Comparison of ENCODE assay signal across 24 cellular contexts in the genomic region with DNA sequence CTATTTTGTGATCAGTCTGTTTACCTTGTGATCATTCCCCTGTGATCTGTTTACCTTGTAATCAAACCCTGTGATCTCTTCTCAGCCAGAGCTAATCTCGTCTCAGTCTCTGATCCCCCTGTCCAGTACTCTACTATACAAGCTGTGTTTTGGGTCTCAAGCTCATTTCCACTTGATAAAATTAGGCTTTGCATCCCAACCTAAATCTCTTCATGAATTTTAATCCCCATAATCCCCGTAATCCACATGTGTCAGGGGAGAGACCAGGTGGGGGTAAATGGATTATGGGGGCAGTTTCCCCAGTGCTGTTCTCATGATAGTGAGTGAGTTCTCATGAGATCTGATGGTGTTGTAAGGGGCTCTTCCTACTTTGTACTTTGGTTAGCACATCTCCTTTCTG.
"Had no signal": no experiment of that assay in that cellular context is flagged by ENCODE, and none has a peak within 500 bp of the region (broad histone marks: within the 10 kb centered on the region; RNA-seq: fewer than 3 reads in every experiment).

No MANE protein-coding gene starts in this region.

- H3K9me3 ChIP-seq: esophagus muscularis mucosa, gastrocnemius medialis, left ventricle myocardium inferior, neutrophil, pancreas, psoas muscle, tibial nerve had no signal

- H3K27ac ChIP-seq: esophagus muscularis mucosa, gastrocnemius medialis, left ventricle myocardium inferior, neutrophil, pancreas, psoas muscle, tibial nerve, VCaP had no signal

- H3K27me3 ChIP-seq: esophagus muscularis mucosa, gastrocnemius medialis, neutrophil, pancreas, tibial nerve had no signal

- H3K36me3 Mint-ChIP-seq: activated naive CD8-positive, alpha-beta T cell treated with anti-CD3 and anti-CD28 coated beads for 36 hours; natural killer cell had no signal

- H3K27ac Mint-ChIP-seq: activated CD8-positive, alpha-beta T cell treated with anti-CD3 and anti-CD28 coated beads, Interleukin-2, amount 10 ng/mL, durations not matched to agents 7 days and 5 days; activated naive CD8-positive, alpha-beta T cell treated with anti-CD3 and anti-CD28 coated beads for 36 hours; activated T-helper 17 cell treated with anti-CD3 and anti-CD28 coated beads, Interleukin-2, amount 50 U/mL, for 72 hours; effector memory CD8-positive, alpha-beta T cell; natural killer cell; stimulated activated naive CD8-positive, alpha-beta T cell treated with anti-CD3 and anti-CD28 coated beads, Interleukin-15, amount 100 ng/mL, for 72 hours; T-helper 2 cell treated with Interferon-gamma antibody and Interleukin-4, amounts not matched to agents 5 μg/mL and 100 μg/mL, for 36 hours had no signal

- H3K4me3 ChIP-seq: esophagus muscularis mucosa, gastrocnemius medialis, left ventricle myocardium inferior, pancreas, psoas muscle, tibial nerve had no signal

- ATAC-seq: activated CD8-positive, alpha-beta T cell treated with anti-CD3 and anti-CD28 coated beads, Interleukin-2, amount 10 ng/mL, durations not matched to agents 7 days and 5 days; activated T-helper 17 cell treated with anti-CD3 and anti-CD28 coated beads, Interleukin-2, amount 50 U/mL, for 72 hours; effector memory CD8-positive, alpha-beta T cell; gastrocnemius medialis; natural killer cell; pancreas; psoas muscle; right cardiac atrium; stimulated activated naive CD8-positive, alpha-beta T cell treated with anti-CD3 and anti-CD28 coated beads, Interleukin-15, amount 100 ng/mL, for 72 hours had no signal

- FAIRE-seq: colon, pancreas had no signal

- H3K27me3 Mint-ChIP-seq: activated naive CD8-positive, alpha-beta T cell treated with anti-CD3 and anti-CD28 coated beads for 36 hours; activated T-helper 17 cell treated with anti-CD3 and anti-CD28 coated beads, Interleukin-2, amount 50 U/mL, for 72 hours; central memory CD8-positive, alpha-beta T cell; effector memory CD8-positive, alpha-beta T cell; stimulated activated naive CD8-positive, alpha-beta T cell treated with anti-CD3 and anti-CD28 coated beads, Interleukin-15, amount 100 ng/mL, for 72 hours had no signal

- H3K4me1 Mint-ChIP-seq: activated naive CD8-positive, alpha-beta T cell treated with anti-CD3 and anti-CD28 coated beads for 36 hours; activated T-helper 17 cell treated with anti-CD3 and anti-CD28 coated beads, Interleukin-2, amount 50 U/mL, for 72 hours; central memory CD8-positive, alpha-beta T cell; stimulated activated naive CD8-positive, alpha-beta T cell treated with anti-CD3 and anti-CD28 coated beads, Interleukin-15, amount 100 ng/mL, for 72 hours had no signal

- H3K4me1 ChIP-seq: esophagus muscularis mucosa, gastrocnemius medialis, pancreas, psoas muscle, tibial nerve had no signal

- H3K36me3 ChIP-seq: esophagus muscularis mucosa, gastrocnemius medialis, left ventricle myocardium inferior, neutrophil, pancreas, tibial nerve had no signal

- DNase-seq: activated CD4-positive, alpha-beta T cell treated with anti-CD3 and anti-CD28 coated beads, Interleukin-2, amount 50 U/mL, for 1 hour; activated CD4-positive, CD25-positive, alpha-beta regulatory T cell treated with anti-CD3 and anti-CD28 coated beads, Interleukin-2, amount 50 U/mL, for 72 hours; activated CD8-positive, alpha-beta T cell treated with anti-CD3 and anti-CD28 coated beads, Interleukin-2, amount 10 ng/mL, durations not matched to agents 7 days and 5 days; activated naive CD8-positive, alpha-beta T cell treated with anti-CD3 and anti-CD28 coated beads for 36 hours; effector memory CD8-positive, alpha-beta T cell; gastrocnemius medialis; hippocampal formation; left ventricle myocardium inferior; midbrain; natural killer cell; pancreas; psoas muscle; right cardiac atrium; stimulated activated CD4-positive, alpha-beta T cell treated with anti-CD3 and anti-CD28 coated beads, Interleukin-12 subunit alpha, Interleukin-12 subunit beta, amount 100 ng/mL, for 4 hours; stimulated activated CD4-positive, alpha-beta T cell treated with anti-CD3 and anti-CD28 coated beads, Interleukin-1b, Interleukin-23, amount 100 ng/mL, for 48 hours; stimulated activated naive CD8-positive, alpha-beta T cell treated with anti-CD3 and anti-CD28 coated beads, Interleukin-15, amount 100 ng/mL, for 72 hours had no signal

- H3K4me3 Mint-ChIP-seq: activated CD8-positive, alpha-beta T cell treated with anti-CD3 and anti-CD28 coated beads, Interleukin-2, amount 10 ng/mL, durations not matched to agents 7 days and 5 days; activated naive CD8-positive, alpha-beta T cell treated with anti-CD3 and anti-CD28 coated beads for 36 hours; activated T-helper 17 cell treated with anti-CD3 and anti-CD28 coated beads, Interleukin-2, amount 50 U/mL, for 72 hours; central memory CD8-positive, alpha-beta T cell; effector memory CD8-positive, alpha-beta T cell; natural killer cell; stimulated activated naive CD8-positive, alpha-beta T cell treated with anti-CD3 and anti-CD28 coated beads, Interleukin-15, amount 100 ng/mL, for 72 hours; T-helper 2 cell treated with Interferon-gamma antibody and Interleukin-4, amounts not matched to agents 5 μg/mL and 100 μg/mL, for 36 hours had no signal
